In genomic region chr3:163185721-163186350, GRCh38 we compare ENCODE assay signal across 30 cellular contexts.
"Had no signal": no experiment of that assay in that cellular context is flagged by ENCODE, and none has a peak within 500 bp of the region (broad histone marks: within the 10 kb centered on the region; RNA-seq: fewer than 3 reads in every experiment).

No MANE protein-coding gene starts in this region.

- H3K27ac ChIP-seq: adrenal gland, ascending aorta, body of pancreas, brain microvascular endothelial cell, breast epithelium, cardiac muscle cell had no signal

- H3K27me3 ChIP-seq: adrenal gland, ascending aorta, body of pancreas, brain microvascular endothelial cell, breast epithelium, cardiac muscle cell had no signal

- H3K36me3 ChIP-seq: adrenal gland, ascending aorta, brain microvascular endothelial cell, breast epithelium, cardiac muscle cell had no signal

- H3K4me1 ChIP-seq: adrenal gland, ascending aorta, body of pancreas, breast epithelium had no signal

- H3K9me3 ChIP-seq: adrenal gland, ascending aorta, body of pancreas, breast epithelium had no signal

- DNase-seq: activated effector memory CD4-positive, alpha-beta T cell treated with anti-CD3 and anti-CD28 coated beads, Interleukin-2, amount 50 U/mL, for 16 hours; activated effector memory CD4-positive, alpha-beta T cell treated with Interleukin-2 at 50 U/mL for 16 hours; activated gamma-delta T cell; activated gamma-delta T cell treated with Interleukin-2 at 50 U/mL for 16 hours; activated naive CD4-positive, alpha-beta T cell; activated naive CD4-positive, alpha-beta T cell treated with anti-CD3 and anti-CD28 coated beads for 36 hours; activated naive CD4-positive, alpha-beta T cell treated with anti-CD3 and anti-CD28 coated beads, Interleukin-2, amount 10 ng/mL, durations not matched to agents 7 days and 5 days; activated naive CD4-positive, alpha-beta T cell treated with anti-CD3 and anti-CD28 coated beads, Interleukin-2, amount 50 U/mL, for 16 hours; activated naive CD4-positive, alpha-beta T cell treated with Interleukin-2 at 50 U/mL for 16 hours; activated naive CD8-positive, alpha-beta T cell treated with anti-CD3 and anti-CD28 coated beads for 36 hours; activated naive CD8-positive, alpha-beta T cell treated with anti-CD3 and anti-CD28 coated beads, Interleukin-2, amount 10 ng/mL, durations not matched to agents 7 days and 5 days; activated naive CD8-positive, alpha-beta T cell treated with anti-CD3 and anti-CD28 coated beads, Interleukin-2, amount 50 U/mL, for 24 hours; activated T-cell treated with anti-CD3 and anti-CD28 coated beads, Interleukin-2, amount 50 U/mL, for 4 hours; activated T-cell treated with anti-CD3 and anti-CD28 coated beads, Interleukin-2, amount 50 U/mL, for 48 hours; activated T-cell treated with anti-CD3 and anti-CD28 coated beads, Interleukin-2, amount 50 U/mL, for 72 hours; adrenal gland; amniotic stem cell; amygdala; anterior cingulate cortex; aorta; body of pancreas; brain microvascular endothelial cell; caudate nucleus; central memory CD4-positive, alpha-beta T cell; cerebellar nuclear complex had no signal

- H3K4me3 ChIP-seq: adrenal gland, ascending aorta, body of pancreas, breast epithelium, cardiac muscle cell had no signal

- ATAC-seq: activated naive CD4-positive, alpha-beta T cell treated with anti-CD3 and anti-CD28 coated beads, Interleukin-2, amount 50 U/mL, for 72 hours; activated naive CD8-positive, alpha-beta T cell treated with anti-CD3 and anti-CD28 coated beads, Interleukin-2, amount 50 U/mL, for 24 hours; activated T-cell treated with anti-CD3 and anti-CD28 coated beads, Interleukin-2, amount 50 U/mL, for 4 hours; activated T-cell treated with anti-CD3 and anti-CD28 coated beads, Interleukin-2, amount 50 U/mL, for 72 hours; activated T-helper 17 cell treated with anti-CD3 and anti-CD28 coated beads, Interleukin-2, amount 50 U/mL, for 72 hours; body of pancreas had no signal
